In genomic region chr1:44034976-44035716, GRCh38 we compare ENCODE assay signal across 2 cellular contexts.
TF ChIP-seq lines count a peak whose summit lies in the region.

No MANE protein-coding gene starts in this region.

TF ChIP-seq in SK-N-SH, 30 proteins besides CTCF, POLR2A, EP300 and RAD21:
- no peak for TF ChIP-seq ZBTB33 (IDR thresholded peaks at IDR 0.05; ENCODE audit: borderline replicate concordance, low read depth)
- no peak for TF ChIP-seq NFIC (IDR thresholded peaks at IDR 0.05; ENCODE audit: borderline replicate concordance)
- TF ChIP-seq EZH2phosphoT487 (IDR thresholded peaks at IDR 0.05; ENCODE audit: borderline replicate concordance, low read depth), result no peak
- TF ChIP-seq RXRA (IDR thresholded peaks at IDR 0.05; ENCODE audit: borderline replicate concordance, low read depth), result no peak

TF ChIP-seq in SK-N-SH treated with all-trans-retinoic acid at 6 μM for 48 hours, 23 proteins besides CTCF, POLR2A, EP300 and RAD21 (continued from another document):
- TF ChIP-seq TSHZ2 (CRISPR knock-in tag; IDR thresholded peaks at IDR 0.05) (no peak), ISL1 (CRISPR knock-in tag; IDR thresholded peaks at IDR 0.05) (no peak), ZNF8 (CRISPR knock-in tag; IDR thresholded peaks at IDR 0.05) (no peak), ZNF70 (CRISPR knock-in tag; IDR thresholded peaks at IDR 0.05) (no peak), TCF4 (CRISPR knock-in tag; IDR thresholded peaks at IDR 0.05; ENCODE audit: borderline replicate concordance) (no peak), CSDC2 (CRISPR knock-in tag; IDR thresholded peaks at IDR 0.05) (no peak), BACH2 (CRISPR knock-in tag; IDR thresholded peaks at IDR 0.05; ENCODE audit: borderline replicate concordance) (no peak)
